In the genomic region with DNA sequence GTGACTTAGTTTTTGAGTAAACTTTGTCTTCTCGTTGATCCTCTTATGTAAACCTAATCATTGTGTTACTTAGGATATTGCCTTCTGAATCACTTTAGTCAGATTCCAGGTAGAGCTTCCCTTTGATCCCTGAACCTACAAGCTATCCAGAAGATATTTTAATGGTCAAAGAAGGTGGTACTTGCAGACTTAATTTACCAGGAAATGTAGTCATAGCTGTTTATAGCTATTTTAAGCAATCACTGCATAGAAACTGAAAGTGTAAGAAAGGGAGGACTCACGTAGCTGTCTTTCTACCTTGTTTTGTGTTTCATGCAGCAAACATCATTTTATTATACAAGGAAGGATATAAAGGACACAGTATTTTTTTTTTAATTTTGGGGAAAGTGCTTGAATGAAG, we compare ENCODE assay signal across 8 cellular contexts.
DNase-seq lines count a peak whose midpoint lies in the region; ATAC-seq and TF ChIP-seq lines count a peak whose summit lies in the region.

No MANE protein-coding gene starts in this region.

- no peak overlapping the region for H2BK15ac ChIP-seq in mesendoderm (replicated peaks; ENCODE audit: low read depth)

- no peaks in the 10 kb centered on the region for H3K79me1 ChIP-seq in mesendoderm (ENCODE audit: low read length)

- no peak overlapping the region for H4K8ac ChIP-seq in mesendoderm (ENCODE audit: low read depth, low read length)

- H3K9ac ChIP-seq in mesendoderm (ENCODE audit: low read length) (no peak overlapping the region), smooth muscle cell (ENCODE audit: low read depth) (no peak overlapping the region)

- H3K4me2 ChIP-seq in mesendoderm (ENCODE audit: low read length) = no peak overlapping the region
- no peak overlapping the region for H3K4me2 ChIP-seq in smooth muscle cell

- H3K79me2 ChIP-seq in mesendoderm (ENCODE audit: control insufficient read depth, insufficient read depth, low read length) (no peaks in the 10 kb centered on the region), smooth muscle cell (ENCODE audit: low read depth) (no peaks in the 10 kb centered on the region)

- H4K20me1 ChIP-seq in smooth muscle cell (ENCODE audit: low read depth) = no peaks in the 10 kb centered on the region

- H2BK120ac ChIP-seq in mesendoderm (ENCODE audit: low read depth, low read length) = no peak overlapping the region

- peak; percentile 98 for ATAC-seq in GM21515 (IDR thresholded peaks at IDR 0.05; ENCODE audit: unreplicated experiment)

- no peaks in the 10 kb centered on the region for H3F3A ChIP-seq in smooth muscle cell (ENCODE audit: low read depth)

- no peak overlapping the region for H2BK5ac ChIP-seq in mesendoderm (ENCODE audit: low read length)

- no peak overlapping the region for H3K18ac ChIP-seq in mesendoderm (ENCODE audit: low read length)

- no peaks in the 10 kb centered on the region for H3K9me3 ChIP-seq in smooth muscle cell (replicated peaks; ENCODE audit: low read depth)

- TF ChIP-seq CTCF in GM12864 (IDR thresholded peaks at IDR 0.05; ENCODE audit: low read depth, low read length, missing control alignments) (no peak), fibroblast of the aortic adventitia (IDR thresholded peaks at IDR 0.05; ENCODE audit: insufficient read depth, low read length) (no peak), smooth muscle cell (IDR thresholded peaks at IDR 0.05; ENCODE audit: borderline replicate concordance, insufficient read depth, poor library complexity, severe bottlenecking) (no peak)

- H3K56ac ChIP-seq in mesendoderm (ENCODE audit: low read length) = no peak overlapping the region

- H3K4me1 ChIP-seq in mesendoderm (ENCODE audit: control insufficient read depth, low read depth, low read length) (no peaks in the 10 kb centered on the region), smooth muscle cell (ENCODE audit: low read depth) (peaks cover 8% of the 10 kb centered on the region)

- H2AFZ ChIP-seq in smooth muscle cell (ENCODE audit: low read depth) = no peak overlapping the region

- no peak overlapping the region for H2AK5ac ChIP-seq in mesendoderm (ENCODE audit: low read length)

- no peak overlapping the region for H3K27ac ChIP-seq in mesendoderm (ENCODE audit: low read depth, low read length)
- no peak overlapping the region for H3K27ac ChIP-seq in smooth muscle cell (ENCODE audit: low read depth)

- DNase-seq in GM12864 (ENCODE audit: low read depth) = peak; percentile 35
- peak; percentile 32 for DNase-seq in M059J (ENCODE audit: low read depth)
- DNase-seq in fibroblast of the aortic adventitia (ENCODE audit: low read depth) = peak; percentile 35
- DNase-seq in SHP77 (lab: John Stamatoyannopoulos, UW) = no peak
- no peak for DNase-seq in mesendoderm
- no peak for DNase-seq in smooth muscle cell (lab: John Stamatoyannopoulos, UW; ENCODE audit: unreplicated experiment)
- DNase-seq in LoVo (ENCODE audit: low spot score) = no peak

- no CpG with 5 or more reads among the region's 2 CpGs for WGBS in mesendoderm (ENCODE audit: extremely low coverage, insufficient coverage, low lambda C conversion rate)
- WGBS in smooth muscle cell (ENCODE audit: low lambda C conversion rate) = 85% methylated on average over 2 of the region's 2 CpGs

- no peak overlapping the region for H3K23ac ChIP-seq in mesendoderm (ENCODE audit: low read length)

- H3K27me3 ChIP-seq in mesendoderm (ENCODE audit: insufficient read depth, low read length, poor library complexity) (no peaks in the 10 kb centered on the region), smooth muscle cell (ENCODE audit: low read depth) (no peaks in the 10 kb centered on the region)

- no peak overlapping the region for H3K4ac ChIP-seq in mesendoderm (ENCODE audit: low read depth, low read length)

- no peak overlapping the region for H4K5ac ChIP-seq in mesendoderm (ENCODE audit: low read length)

- no peaks in the 10 kb centered on the region for H3K36me3 ChIP-seq in mesendoderm (ENCODE audit: control insufficient read depth, insufficient read depth, low read length)
- peaks cover 6% of the 10 kb centered on the region for H3K36me3 ChIP-seq in smooth muscle cell (ENCODE audit: low read depth)

- H3K4me3 ChIP-seq in GM12864 (ENCODE audit: low read depth, low read length) (peak overlapping the region; percentile 2; the same call in 1 of the 2 replicates), fibroblast of the aortic adventitia (ENCODE audit: low read depth, low read length) (peak overlapping the region; percentile 29), mesendoderm (ENCODE audit: low read length) (no peak overlapping the region), smooth muscle cell (no peak overlapping the region)

Comparison
In these comparisons a context has a peak if more than half of its experiments do, and no peak if none do; other contexts are left out.
1. DNase-seq: peak in GM12864 (single experiment), M059J (single experiment) and fibroblast of the aortic adventitia (single experiment); none in SHP77 (0 of 2), mesendoderm (single experiment), smooth muscle cell (single experiment) and LoVo (single experiment).
2. H3K4me3 ChIP-seq: peak in GM12864 (single experiment) and fibroblast of the aortic adventitia (single experiment); none in mesendoderm (single experiment) and smooth muscle cell (single experiment).